ENCODE assay signal across 1 cellular context in genomic region chr5:1139806-1140187, GRCh38.
TF ChIP-seq lines count a peak whose summit lies in the region.

No MANE protein-coding gene starts in this region.

TF ChIP-seq in HCT116, 20 proteins besides CTCF, POLR2A, EP300 and RAD21 (continued from another document):
- no peak for TF ChIP-seq ZBTB33 (IDR thresholded peaks at IDR 0.05; ENCODE audit: extremely low read depth, insufficient replicate concordance, low read length)
- no peak for TF ChIP-seq SRF (IDR thresholded peaks at IDR 0.05; ENCODE audit: low read depth)
- no peak for TF ChIP-seq TCF7L2 (IDR thresholded peaks at IDR 0.05; ENCODE audit: borderline replicate concordance, extremely low read depth, insufficient read depth, insufficient read length)
- TF ChIP-seq SIN3A (IDR thresholded peaks at IDR 0.05; ENCODE audit: low read depth), result no peak
- TF ChIP-seq YY1 (IDR thresholded peaks at IDR 0.05; ENCODE audit: extremely low read depth, insufficient replicate concordance, low read depth, low read length), result no peak
- no peak for TF ChIP-seq CBX3 (IDR thresholded peaks at IDR 0.05; ENCODE audit: low read depth)
- TF ChIP-seq CEBPB (IDR thresholded peaks at IDR 0.05; ENCODE audit: low read depth), result no peak
- no peak for TF ChIP-seq REST (IDR thresholded peaks at IDR 0.05; ENCODE audit: low read depth)
- no peak for TF ChIP-seq EGR1 (IDR thresholded peaks at IDR 0.05; ENCODE audit: low read depth)
- no peak for TF ChIP-seq ELF1 (IDR thresholded peaks at IDR 0.05; ENCODE audit: borderline replicate concordance, low read depth)
- TF ChIP-seq SP1 (IDR thresholded peaks at IDR 0.05; ENCODE audit: low read depth), result no peak
- no peak for TF ChIP-seq ATF3 (IDR thresholded peaks at IDR 0.05)
- no peak for TF ChIP-seq POLR2AphosphoS5 (IDR thresholded peaks at IDR 0.05; ENCODE audit: low read depth, low read length)
- TF ChIP-seq FOSL1 (IDR thresholded peaks at IDR 0.05; ENCODE audit: low read depth), result no peak
- no peak for TF ChIP-seq ZNF274 (IDR thresholded peaks at IDR 0.05; ENCODE audit: low read depth, low read length)
- no peak for TF ChIP-seq EZH2phosphoT487 (IDR thresholded peaks at IDR 0.05; ENCODE audit: borderline replicate concordance)
